Comparison of ENCODE assay signal across 8 cellular contexts in genomic region chr1:87329756-87330200, GRCh38. TPM values are rescaled to one million over a fixed set of nuclear protein-coding genes. Genes with fewer than 3 reads are reported as not detected.
DNase-seq lines count a peak whose midpoint lies in the region; ATAC-seq and TF ChIP-seq lines count a peak whose summit lies in the region.

No MANE protein-coding gene starts in this region.

- peaks cover 27% of the 10 kb centered on the region for H3K27me3 Mint-ChIP-seq in activated CD4-positive, alpha-beta T cell treated with anti-CD3 and anti-CD28 coated beads, Interleukin-2, amount 10 ng/mL, durations not matched to agents 7 days and 5 days

- H2AFZ ChIP-seq in PC-3 (ENCODE audit: low read length) = peak overlapping the region; percentile 58

- no peak for ATAC-seq in PC-3
- ATAC-seq in GM18907 (IDR thresholded peaks at IDR 0.05; ENCODE audit: unreplicated experiment) = no peak

- intact Hi-C loops in PC-3 (cut with micrococcal nuclease) = loop anchor here (2.0 to 10.0 kb wide), 9 partner anchors 63 to 975 kb away; no protein-coding TSS in a partner anchor
- intact Hi-C loops in dorsolateral prefrontal cortex (cut with DNase I) = loop anchor here (2.0 to 10.0 kb wide), 8 partner anchors 81 to 1133 kb away; no protein-coding TSS in a partner anchor

- H3K9me3 ChIP-seq in PC-3 (ENCODE audit: low read length) = no peaks in the 10 kb centered on the region

- TF ChIP-seq CTCF in PC-3 (conservative IDR thresholded peaks at IDR 0.05; ENCODE audit: low read depth, low read length) = no peak
- peak in 1 of 56 donors; percentile 12 for TF ChIP-seq CTCF in dorsolateral prefrontal cortex (IDR thresholded peaks at IDR 0.05 in 54 of 56, conservative IDR thresholded peaks at IDR 0.05 in 2 of 56; ENCODE audit: low read depth in 1 of 56, partially characterized antibody in 56 of 56)

- peak overlapping the region; percentile 96 for H3K27ac Mint-ChIP-seq in activated CD4-positive, alpha-beta T cell treated with anti-CD3 and anti-CD28 coated beads, Interleukin-2, amount 10 ng/mL, durations not matched to agents 7 days and 5 days

- H3K4me3 Mint-ChIP-seq in activated CD4-positive, alpha-beta T cell treated with anti-CD3 and anti-CD28 coated beads, Interleukin-2, amount 10 ng/mL, durations not matched to agents 7 days and 5 days = peak overlapping the region; percentile 74

- peaks cover 50% of the 10 kb centered on the region for H3K79me2 ChIP-seq in PC-3 (ENCODE audit: low read length)

- no peaks in the 10 kb centered on the region for H3K27me3 ChIP-seq in PC-3 (ENCODE audit: low read length)
- no peaks in the 10 kb centered on the region for H3K27me3 ChIP-seq in dorsolateral prefrontal cortex

- POLR2A ChIA-PET in activated CD4-positive, alpha-beta T cell treated with anti-CD3 and anti-CD28 coated beads, Interleukin-2, amount 10 ng/mL, durations not matched to agents 7 days and 5 days (lab: Charles Lee) = interaction anchor here (0.6 kb wide), 1 partner anchor 807 kb away, joined by 4 read pairs; no protein-coding TSS in a partner anchor
- POLR2A ChIA-PET in PC-3 (lab: Charles Lee; ENCODE audit: unreplicated experiment) = no interaction called here

- peaks cover 53% of the 10 kb centered on the region for H3K4me1 Mint-ChIP-seq in activated CD4-positive, alpha-beta T cell treated with anti-CD3 and anti-CD28 coated beads, Interleukin-2, amount 10 ng/mL, durations not matched to agents 7 days and 5 days

- H3K4me3 ChIP-seq in PC-3 (ENCODE audit: low read length) (peak overlapping the region; percentile 80), dorsolateral prefrontal cortex (peak overlapping the region; percentile 59 to 97 (median 82))

- H3K36me3 Mint-ChIP-seq in activated CD4-positive, alpha-beta T cell treated with anti-CD3 and anti-CD28 coated beads, Interleukin-2, amount 10 ng/mL, durations not matched to agents 7 days and 5 days (ENCODE audit: low read depth) = peaks cover 29% of the 10 kb centered on the region

- H3K4me2 ChIP-seq in PC-3 (ENCODE audit: low read length) = peak overlapping the region; percentile 99

- H3F3A ChIP-seq in PC-3 (ENCODE audit: low read length, unreplicated experiment) = no peaks in the 10 kb centered on the region

- no peaks in the 10 kb centered on the region for H3K9me2 ChIP-seq in PC-3 (replicated peaks; ENCODE audit: low read length)

- H3K27ac ChIP-seq in PC-3 (ENCODE audit: low read length) = no peak overlapping the region
- peak overlapping the region; percentile 79 to 99 (median 95) for H3K27ac ChIP-seq in dorsolateral prefrontal cortex

- no peaks in the 10 kb centered on the region for H3K9me3 Mint-ChIP-seq in activated CD4-positive, alpha-beta T cell treated with anti-CD3 and anti-CD28 coated beads, Interleukin-2, amount 10 ng/mL, durations not matched to agents 7 days and 5 days

- H4K20me1 ChIP-seq in PC-3 (ENCODE audit: low read length) = no peaks in the 10 kb centered on the region

- CTCF ChIA-PET in activated CD4-positive, alpha-beta T cell treated with anti-CD3 and anti-CD28 coated beads, Interleukin-2, amount 10 ng/mL, durations not matched to agents 7 days and 5 days (lab: Charles Lee) = interaction anchor here (0.7 to 1.3 kb wide), 3 partner anchors 44 to 1029 kb away, joined by 3 to 4 read pairs (median 3); no protein-coding TSS in a partner anchor
- CTCF ChIA-PET in PC-3 (lab: Charles Lee) = interaction anchor here (0.7 kb wide), 1 partner anchor 147 kb away, joined by 8 read pairs; no protein-coding TSS in a partner anchor

- H3K4me1 ChIP-seq in PC-3 (ENCODE audit: insufficient read depth, low read length) = peaks cover 35% of the 10 kb centered on the region

- no peaks in the 10 kb centered on the region for H3K36me3 ChIP-seq in PC-3 (ENCODE audit: low read depth, low read length)

- H3K9ac ChIP-seq in PC-3 (ENCODE audit: low read length) = peak overlapping the region; percentile 78

- no peak for DNase-seq in activated CD4-positive, alpha-beta T cell treated with anti-CD3 and anti-CD28 coated beads, Interleukin-2, amount 10 ng/mL, durations not matched to agents 7 days and 5 days
- no peak for DNase-seq in activated CD4-positive, alpha-beta T cell treated with anti-CD3 and anti-CD28 coated beads for 48 hours
- peak; percentile 3 for DNase-seq in PC-3
- DNase-seq in dorsolateral prefrontal cortex = no peak
- DNase-seq in myocyte (ENCODE audit: low read depth) = peak; percentile 28
- no peak for DNase-seq in NK-92 (lab: John Stamatoyannopoulos, UW; ENCODE audit: unreplicated experiment)
- DNase-seq in activated CD4-positive, alpha-beta T cell treated with anti-CD3 and anti-CD28 coated beads, Interleukin-2, amount 50 U/mL, for 48 hours = no peak

- TSS peak; percentile 61 for BruUV-seq in PC-3 (replicated peaks; lab: Mats Ljungman, UMichigan)

RNA-seq across cellular contexts. Expression of gene LMO4, which starts 1.1 kb away (rescaled TPM):
- 10 to 100 TPM; 22.9 to 27.2 TPM for total RNA-seq in activated CD4-positive, alpha-beta T cell treated with anti-CD3 and anti-CD28 coated beads, Interleukin-2, amount 10 ng/mL, durations not matched to agents 7 days and 5 days
- 35.7 and 41.5 TPM in 2 replicates for total RNA-seq in PC-3 (2014; rRNA removed)
- total RNA-seq in dorsolateral prefrontal cortex = 100 to 1,000 TPM; 105 to 422 (median 276) TPM
- 24.4 and 28.0 TPM in 2 replicates for total RNA-seq in myocyte
- polyA plus RNA-seq in myocyte (2012) = 30.9 TPM

Comparison
In these comparisons a context has a peak if more than half of its experiments do, and no peak if none do; other contexts are left out.
1. DNase-seq: peak in PC-3 (single experiment) and myocyte (single experiment); none in activated CD4-positive, alpha-beta T cell treated with anti-CD3 and anti-CD28 coated beads, Interleukin-2, amount 10 ng/mL, durations not matched to agents 7 days and 5 days (single experiment), activated CD4-positive, alpha-beta T cell treated with anti-CD3 and anti-CD28 coated beads for 48 hours (single experiment), dorsolateral prefrontal cortex (0 of 10), NK-92 (single experiment) and activated CD4-positive, alpha-beta T cell treated with anti-CD3 and anti-CD28 coated beads, Interleukin-2, amount 50 U/mL, for 48 hours (0 of 2).